In genomic region chr9:98264510-98264909, GRCh38 we compare ENCODE assay signal across 1 cellular context.
TF ChIP-seq lines count a peak whose summit lies in the region.

No MANE protein-coding gene starts in this region.

TF ChIP-seq in K562, 482 proteins besides CTCF, POLR2A, EP300 and RAD21 (continued from another document):
- TF ChIP-seq ZNF165 (CRISPR knock-in tag; IDR thresholded peaks at IDR 0.05; ENCODE audit: borderline replicate concordance) (no peak), PHF8 (IDR thresholded peaks at IDR 0.05; ENCODE audit: borderline replicate concordance, low read length) (no peak), CBFA2T2 (conservative IDR thresholded peaks at IDR 0.05) (no peak), BRCA1 (IDR thresholded peaks at IDR 0.05) (no peak), BRCA1 (CRISPR knock-in tag; IDR thresholded peaks at IDR 0.05) (no peak)
TF ChIP-seq in K562: peak in this region for 0.
